Comparison of ENCODE assay signal across 15 cellular contexts in the genomic region with DNA sequence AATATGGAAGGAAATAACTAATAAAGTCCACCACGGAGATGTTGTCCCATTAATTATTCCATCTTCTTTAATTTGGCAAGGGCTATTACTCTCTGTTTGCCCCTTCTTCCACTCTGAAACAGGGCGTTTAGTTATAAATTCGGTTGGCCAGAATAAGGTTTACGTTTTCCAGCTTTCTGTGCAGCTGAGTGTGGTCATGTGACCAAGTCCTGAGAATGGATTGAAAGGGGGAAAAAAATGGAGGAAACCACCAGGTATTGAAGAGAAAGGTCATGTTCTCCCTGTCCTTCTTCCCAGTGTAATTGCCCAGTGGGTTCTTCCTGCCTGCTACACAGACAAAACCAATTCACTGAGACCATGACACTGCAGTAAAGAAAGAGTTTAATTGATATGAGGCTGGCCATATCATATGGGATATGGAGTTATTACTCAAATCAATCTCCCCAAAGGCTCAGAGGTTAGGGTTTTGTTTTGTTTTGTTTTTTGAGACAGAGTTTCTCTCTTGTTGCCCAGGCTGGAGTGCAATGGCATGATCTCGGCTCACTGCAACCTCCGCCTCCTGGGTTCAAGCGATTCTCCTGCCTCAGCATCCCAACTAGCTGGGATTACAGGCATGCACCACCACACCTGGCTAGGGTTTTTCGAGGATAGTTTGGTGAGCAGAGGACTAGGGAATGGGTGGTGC. TPM values are rescaled to one million over a fixed set of nuclear protein-coding genes. Genes with fewer than 3 reads are reported as not detected.
DNase-seq lines count a peak whose midpoint lies in the region; ATAC-seq and TF ChIP-seq lines count a peak whose summit lies in the region.
"Had no signal": no experiment of that assay in that cellular context is flagged by ENCODE, and none has a peak within 500 bp of the region (broad histone marks: within the 10 kb centered on the region; RNA-seq: fewer than 3 reads in every experiment).

No MANE protein-coding gene starts in this region.

- H3K27me3 ChIP-seq in esophagus squamous epithelium (no peaks in the 10 kb centered on the region), trophoblast cell (ENCODE audit: insufficient read depth, low read length) (no peaks in the 10 kb centered on the region)

- no peaks in the 10 kb centered on the region for H3K9me3 Mint-ChIP-seq in natural killer cell treated with Interleukin-12 subunit alpha and Interleukin-12 subunit beta and Interleukin-15 and Interleukin-18, amount 100 ng/mL, for 72 hours
- H3K9me3 Mint-ChIP-seq in natural killer cell = no peaks in the 10 kb centered on the region
- H3K9me3 Mint-ChIP-seq: activated T-helper 17 cell treated with anti-CD3 and anti-CD28 coated beads, Interleukin-2, amount 50 U/mL, for 72 hours; T-cell had no signal

- H4K8ac ChIP-seq in trophoblast cell (ENCODE audit: low read depth, low read length) = peak overlapping the region; percentile 26

- no peak for ATAC-seq in natural killer cell treated with Interleukin-12 subunit alpha and Interleukin-12 subunit beta and Interleukin-15 and Interleukin-18, amount 100 ng/mL, for 72 hours
- no peak for ATAC-seq in natural killer cell
- ATAC-seq: T-cell had no signal

- peaks cover 6% of the 10 kb centered on the region for H3K36me3 Mint-ChIP-seq in natural killer cell treated with Interleukin-12 subunit alpha and Interleukin-12 subunit beta and Interleukin-15 and Interleukin-18, amount 100 ng/mL, for 72 hours
- H3K36me3 Mint-ChIP-seq in natural killer cell = no peaks in the 10 kb centered on the region
- H3K36me3 Mint-ChIP-seq: T-cell had no signal

- H3K4me1 ChIP-seq in esophagus squamous epithelium = peaks cover 27 to 68% (median 36%) of the 10 kb centered on the region in 3 donors
- H3K4me1 ChIP-seq in trophoblast cell (ENCODE audit: control insufficient read depth in 1 of 2, insufficient read depth in 2 of 2, low read length in 2 of 2) = peaks cover 16 to 18% of the 10 kb centered on the region in 2 experiments

- no peak overlapping the region for H2AFZ ChIP-seq in trophoblast cell (ENCODE audit: insufficient read depth, low read length, poor library complexity)

- peak overlapping the region; percentile 12 for H2BK5ac ChIP-seq in trophoblast cell (ENCODE audit: low read depth, low read length, poor library complexity)

- no peak overlapping the region for H3K4me3 Mint-ChIP-seq in natural killer cell treated with Interleukin-12 subunit alpha and Interleukin-12 subunit beta and Interleukin-15 and Interleukin-18, amount 100 ng/mL, for 72 hours
- no peak overlapping the region for H3K4me3 Mint-ChIP-seq in natural killer cell
- H3K4me3 Mint-ChIP-seq: T-cell had no signal

- no peak overlapping the region for H2AK5ac ChIP-seq in trophoblast cell (ENCODE audit: low read length)

- H3K36me3 ChIP-seq in esophagus squamous epithelium = no peaks in the 10 kb centered on the region
- H3K36me3 ChIP-seq in trophoblast cell (ENCODE audit: control insufficient read depth in 1 of 2, insufficient read depth in 2 of 2, low read length in 2 of 2) = no peaks in the 10 kb centered on the region

- peak overlapping the region; percentile 90 to 100 for H3K27ac Mint-ChIP-seq in natural killer cell treated with Interleukin-12 subunit alpha and Interleukin-12 subunit beta and Interleukin-15 and Interleukin-18, amount 100 ng/mL, for 72 hours
- no peak overlapping the region for H3K27ac Mint-ChIP-seq in natural killer cell
- H3K27ac Mint-ChIP-seq: T-cell had no signal

- H3K79me1 ChIP-seq in trophoblast cell (ENCODE audit: low read length) = peaks cover 18% of the 10 kb centered on the region

- H3K9me3 ChIP-seq in esophagus squamous epithelium = no peaks in the 10 kb centered on the region
- no peaks in the 10 kb centered on the region for H3K9me3 ChIP-seq in trophoblast cell (ENCODE audit: insufficient read depth, low read depth, low read length)

- peak overlapping the region; percentile 60 to 90 (median 85) for H3K27ac ChIP-seq in esophagus squamous epithelium
- H3K27ac ChIP-seq in trophoblast cell (ENCODE audit: low read depth, low read length) = peak overlapping the region; percentile 90

- no peak for DNase-seq in natural killer cell treated with Interleukin-12 subunit alpha and Interleukin-12 subunit beta and Interleukin-15 and Interleukin-18, amount 100 ng/mL, for 72 hours (ENCODE audit: low spot score)
- DNase-seq in natural killer cell (no peak), esophagus squamous epithelium (lab: John Stamatoyannopoulos, UW) (no peak), trophoblast cell (no peak), GM20000 (ENCODE audit: low spot score) (no peak), OCI-M2 (lab: John Stamatoyannopoulos, UW; ENCODE audit: unreplicated experiment) (no peak), COLO829 (ENCODE audit: low spot score) (no peak)
- no peak for DNase-seq in activated naive CD4-positive, alpha-beta T cell treated with Interleukin-2 at 50 U/mL for 16 hours
- DNase-seq: caudate nucleus; Karpas-422; posterior cingulate gyrus; stimulated activated CD4-positive, alpha-beta T cell treated with anti-CD3 and anti-CD28 coated beads, Interleukin-4, amount 100 ng/mL, for 4 hours; substantia nigra; T-cell had no signal

- peak overlapping the region; percentile 57 for H2BK120ac ChIP-seq in trophoblast cell (ENCODE audit: insufficient read depth, low read length, poor library complexity)

- WGBS in esophagus squamous epithelium, 2 donors = 87 to 91% methylated on average over 7 to 8 of the region's 8 CpGs
- WGBS in trophoblast cell (ENCODE audit: extremely low coverage, insufficient coverage, insufficient read length) = no CpG with 5 or more reads among the region's 8 CpGs

- no peak overlapping the region for H3K4me3 ChIP-seq in esophagus squamous epithelium
- H3K4me3 ChIP-seq in trophoblast cell (ENCODE audit: low read depth, low read length) = no peak overlapping the region

- H3K4me1 Mint-ChIP-seq in natural killer cell treated with Interleukin-12 subunit alpha and Interleukin-12 subunit beta and Interleukin-15 and Interleukin-18, amount 100 ng/mL, for 72 hours (ENCODE audit: low read depth in 2 of 2) = peaks cover 35 to 43% of the 10 kb centered on the region in 2 donors
- H3K4me1 Mint-ChIP-seq in natural killer cell = peaks cover 12% of the 10 kb centered on the region in 2 donors

- peaks cover 2 to 5% of the 10 kb centered on the region in 2 donors for H3K27me3 Mint-ChIP-seq in natural killer cell treated with Interleukin-12 subunit alpha and Interleukin-12 subunit beta and Interleukin-15 and Interleukin-18, amount 100 ng/mL, for 72 hours
- H3K27me3 Mint-ChIP-seq in natural killer cell (ENCODE audit: low read depth in 2 of 2) = peaks cover 7 to 23% of the 10 kb centered on the region in 2 donors

- intact Hi-C loops in natural killer cell (cut with micrococcal nuclease) = no loop called here
- intact Hi-C loops in esophagus squamous epithelium (cut with DNase I) = no loop called here

- H4K12ac ChIP-seq in trophoblast cell (ENCODE audit: low read depth, low read length) = no peak overlapping the region

- no peak overlapping the region for H3K4me2 ChIP-seq in trophoblast cell (ENCODE audit: low read length)

- H4K91ac ChIP-seq in trophoblast cell (ENCODE audit: low read depth, low read length) = no peak overlapping the region

- TF ChIP-seq CTCF in natural killer cell (IDR thresholded peaks at IDR 0.05) (no peak), esophagus squamous epithelium (IDR thresholded peaks at IDR 0.05) (no peak), GM20000 (IDR thresholded peaks at IDR 0.05; ENCODE audit: extremely low read depth, missing control alignments) (no peak)

- no peak for TF ChIP-seq POLR2A in esophagus squamous epithelium (IDR thresholded peaks at IDR 0.05)

- H3K79me2 ChIP-seq in trophoblast cell (ENCODE audit: control insufficient read depth, insufficient read depth, low read length, poor library complexity) = peaks cover 3% of the 10 kb centered on the region

- no peak overlapping the region for H3K4ac ChIP-seq in trophoblast cell (ENCODE audit: low read depth, low read length)

- no peak overlapping the region for H2BK12ac ChIP-seq in trophoblast cell (ENCODE audit: low read length)

- no peak overlapping the region for H3K18ac ChIP-seq in trophoblast cell (ENCODE audit: low read length)

- H3K9ac ChIP-seq in trophoblast cell (ENCODE audit: low read length) = no peak overlapping the region

- H3K14ac ChIP-seq in trophoblast cell (ENCODE audit: low read length) = no peak overlapping the region

- H3K23ac ChIP-seq in trophoblast cell (ENCODE audit: low read length) = no peak overlapping the region

RNA-seq across cellular contexts. Expression of gene TBC1D22B, which starts 14.3 kb away (rescaled TPM):
- total RNA-seq in natural killer cell treated with Interleukin-12 subunit alpha and Interleukin-12 subunit beta and Interleukin-15 and Interleukin-18, amount 100 ng/mL, for 72 hours = 10 to 100 TPM; 27.3 to 37.8 TPM
- 10 to 100 TPM in 2 of 3 donors, 1 to 10 TPM in 1; 8.0 to 12.1 (median 12.0) TPM for total RNA-seq in natural killer cell
- total RNA-seq in esophagus squamous epithelium = 10 to 100 TPM in 3 of 4 donors, 1 to 10 TPM in 1; 8.7 to 13.2 (median 10.4) TPM
- polyA plus RNA-seq in trophoblast cell (2013) = 8.4 TPM in 2 replicates

RNA-seq across cellular contexts. Expression of gene TMEM217, which starts 14.7 kb away (rescaled TPM):
- total RNA-seq in natural killer cell treated with Interleukin-12 subunit alpha and Interleukin-12 subunit beta and Interleukin-15 and Interleukin-18, amount 100 ng/mL, for 72 hours = 10 to 100 TPM; 23.5 to 23.7 TPM
- total RNA-seq in natural killer cell (1 to 10 TPM in 1 of 3 donors, under 1 TPM in 2; 0.75 to 2.1 (median 0.75) TPM), esophagus squamous epithelium (1 to 10 TPM; 1.4 to 4.7 (median 2.0) TPM)
- 1.7 and 2.2 TPM in 2 replicates for polyA plus RNA-seq in trophoblast cell (2013)

Comparison
In these comparisons a context has a peak if more than half of its experiments do, and no peak if none do; other contexts are left out.
1. H3K27ac Mint-ChIP-seq: peak in natural killer cell treated with Interleukin-12 subunit alpha and Interleukin-12 subunit beta and Interleukin-15 and Interleukin-18, amount 100 ng/mL, for 72 hours (2 of 2); none in natural killer cell (0 of 2).
2. RNA of gene TMEM217, which starts 14.7 kb away (total RNA-seq): 23.5 to 23.7 TPM in natural killer cell treated with Interleukin-12 subunit alpha and Interleukin-12 subunit beta and Interleukin-15 and Interleukin-18, amount 100 ng/mL, for 72 hours; 1.4 to 4.7 TPM in esophagus squamous epithelium and 0.75 to 2.1 TPM in natural killer cell; every median in the first group is over 4 times any median in the second.